Comparison of ENCODE assay signal across 17 cellular contexts in the genomic region with DNA sequence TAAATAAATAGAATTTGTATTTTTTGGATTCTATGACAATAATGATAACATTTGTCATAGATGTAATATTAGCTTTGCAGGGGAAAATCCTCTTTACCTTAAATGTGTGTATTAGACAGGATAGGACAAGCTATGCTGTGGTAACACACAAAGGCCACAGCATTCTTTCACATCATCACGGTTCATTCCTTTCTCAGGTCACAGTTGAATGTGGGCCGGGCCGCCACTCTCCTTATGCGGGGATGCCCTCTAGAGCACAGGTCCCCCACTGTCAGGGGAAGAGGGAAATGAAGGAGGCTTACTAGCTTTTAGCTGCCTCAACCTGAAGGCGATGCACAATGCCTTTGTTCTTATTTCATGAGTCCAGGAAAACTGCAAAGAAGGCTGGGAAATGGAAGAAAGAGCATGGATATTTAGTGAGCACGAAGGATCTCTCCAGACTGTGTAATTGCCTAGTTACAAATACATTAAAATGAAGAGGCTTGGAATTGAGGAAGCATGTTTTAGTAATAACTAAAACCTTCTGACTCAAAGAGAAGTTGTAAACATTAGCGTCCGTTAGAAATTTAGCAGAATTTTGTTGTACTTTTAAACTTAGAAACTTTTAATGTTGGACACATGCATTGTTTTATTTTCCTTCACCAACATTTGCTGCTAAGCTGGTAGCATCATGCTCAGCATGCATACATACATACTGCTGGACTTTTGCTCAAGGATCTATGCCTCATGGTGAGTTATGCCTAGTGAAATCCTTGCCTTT.
DNase-seq lines count a peak whose midpoint lies in the region; ATAC-seq and TF ChIP-seq lines count a peak whose summit lies in the region.
"Had no signal": no experiment of that assay in that cellular context is flagged by ENCODE, and none has a peak within 500 bp of the region (broad histone marks: within the 10 kb centered on the region; RNA-seq: fewer than 3 reads in every experiment).

No MANE protein-coding gene starts in this region.

- H3K36me3 ChIP-seq in IMR-90 (ENCODE audit: control insufficient read depth, insufficient read depth, low read length) (no peaks in the 10 kb centered on the region), smooth muscle cell (ENCODE audit: low read depth) (no peaks in the 10 kb centered on the region)
- H3K36me3 ChIP-seq: pancreas had no signal

- no peaks in the 10 kb centered on the region for H3K9me3 Mint-ChIP-seq in mesothelial cell of epicardium
- H3K9me3 Mint-ChIP-seq: activated CD4-positive, alpha-beta memory T cell treated with anti-CD3 and anti-CD28 coated beads, Interleukin-2, amount 10 ng/mL, durations not matched to agents 7 days and 5 days had no signal

- no TSS peak for BruUV-seq in IMR-90 (replicated peaks; lab: Mats Ljungman, UMichigan)

- 0 out of 2 replicates have a peak, but pooled peaks have one; percentile 2 for TF ChIP-seq RAD21 in IMR-90 (IDR thresholded peaks at IDR 0.05; ENCODE audit: low read length)

- no peak overlapping the region for H3K14ac ChIP-seq in IMR-90 (replicated peaks; ENCODE audit: low read depth, low read length)

- H2BK15ac ChIP-seq in IMR-90 (ENCODE audit: low read depth, low read length) = peak overlapping the region; percentile 16; the same call in 1 of the 3 replicates

- H3K4ac ChIP-seq in IMR-90 (ENCODE audit: low read depth, low read length) = peak overlapping the region; percentile 4; the same call in 1 of the 2 replicates

- peak overlapping the region; percentile 73; the same call in 1 of the 2 replicates for H3K27ac ChIP-seq in IMR-90 (ENCODE audit: insufficient read depth, low read length)
- H3K27ac ChIP-seq in smooth muscle cell (ENCODE audit: low read depth) = no peak overlapping the region
- H3K27ac ChIP-seq: pancreas, SK-N-MC had no signal

- peaks cover 6% of the 10 kb centered on the region for H3K4me1 Mint-ChIP-seq in mesothelial cell of epicardium
- H3K4me1 Mint-ChIP-seq: activated CD4-positive, alpha-beta memory T cell treated with anti-CD3 and anti-CD28 coated beads, Interleukin-2, amount 10 ng/mL, durations not matched to agents 7 days and 5 days had no signal

- peaks cover 3% of the 10 kb centered on the region; the same call in 1 of the 2 replicates for H3K9me1 ChIP-seq in IMR-90 (ENCODE audit: insufficient read depth, low read length)

- CTCF ChIA-PET in IMR-90 (lab: Yijun Ruan, JAX) = interaction anchor here (0.9 kb wide), 1 partner anchor 13 kb away, joined by 3 read pairs; no protein-coding TSS in a partner anchor

- H2AK9ac ChIP-seq in IMR-90 (replicated peaks; ENCODE audit: low read depth, low read length, poor library complexity) = no peak overlapping the region

- no peak for DNase-seq in GM12864 (ENCODE audit: low read depth)
- DNase-seq in IMR-90 = peak; percentile 30
- peak; percentile 18 for DNase-seq in choroid plexus epithelial cell (ENCODE audit: low read depth)
- no peak for DNase-seq in smooth muscle cell (lab: John Stamatoyannopoulos, UW; ENCODE audit: unreplicated experiment)
- no peak for DNase-seq in mesothelial cell of epicardium (ENCODE audit: low spot score in 2 of 2, unreplicated experiment in 2 of 2)
- DNase-seq in HK-2 (ENCODE audit: unreplicated experiment) = no peak
- DNase-seq in retina = no peak
- DNase-seq: activated CD4-positive, alpha-beta memory T cell treated with anti-CD3 and anti-CD28 coated beads, Interleukin-2, amount 10 ng/mL, durations not matched to agents 7 days and 5 days; amygdala; hippocampal formation; left cardiac atrium; NCI-H1092; NCI-H2171; pancreas; stimulated activated naive CD4-positive, alpha-beta T cell treated with Interleukin-2 at 50 U/mL for 16 hours had no signal

- no peak overlapping the region for H3K4me3 Mint-ChIP-seq in mesothelial cell of epicardium
- H3K4me3 Mint-ChIP-seq: activated CD4-positive, alpha-beta memory T cell treated with anti-CD3 and anti-CD28 coated beads, Interleukin-2, amount 10 ng/mL, durations not matched to agents 7 days and 5 days had no signal

- H3K79me2 ChIP-seq in smooth muscle cell (ENCODE audit: low read depth) = no peaks in the 10 kb centered on the region

- H4K5ac ChIP-seq in IMR-90 (ENCODE audit: low read depth, low read length) = peak overlapping the region; percentile 20; the same call in 1 of the 2 replicates

- 83% methylated on average over 1 of the region's 8 CpGs; no CpG with 5 or more reads in 1 of the 2 experiments for WGBS in IMR-90 (ENCODE audit: extremely low coverage in 2 of 2, insufficient read length in 1 of 2), 2 experiments
- whole genome bisulfite sequencing in smooth muscle cell (ENCODE audit: low lambda C conversion rate) = 61% methylated on average over 8 of the region's 8 CpGs

- no peaks in the 10 kb centered on the region for H3F3A ChIP-seq in smooth muscle cell (ENCODE audit: low read depth)

- in situ Hi-C loops in IMR-90 (cut with MboI; ENCODE audit: low sequenced_read_pairs) = no loop called here

- H3K36me3 Mint-ChIP-seq in mesothelial cell of epicardium = no peaks in the 10 kb centered on the region

- no peak for TF ChIP-seq POLR2A in IMR-90 (IDR thresholded peaks at IDR 0.05; ENCODE audit: low read depth, low read length)

- no peak overlapping the region for H3K4me3 ChIP-seq in GM12864 (ENCODE audit: low read depth, low read length)
- no peak overlapping the region for H3K4me3 ChIP-seq in IMR-90 (ENCODE audit: insufficient read depth, low read depth, low read length)
- no peak overlapping the region for H3K4me3 ChIP-seq in choroid plexus epithelial cell (ENCODE audit: low read depth, low read length)
- no peak overlapping the region for H3K4me3 ChIP-seq in smooth muscle cell
- H3K4me3 ChIP-seq: pancreas, SK-N-MC, skin epidermis had no signal

- no peak overlapping the region for H3K27ac Mint-ChIP-seq in mesothelial cell of epicardium
- H3K27ac Mint-ChIP-seq: activated CD4-positive, alpha-beta memory T cell treated with anti-CD3 and anti-CD28 coated beads, Interleukin-2, amount 10 ng/mL, durations not matched to agents 7 days and 5 days had no signal

- H2BK5ac ChIP-seq in IMR-90 (ENCODE audit: low read depth, low read length, poor library complexity, severe bottlenecking) = no peak overlapping the region

- peak overlapping the region; percentile 42 for H3K18ac ChIP-seq in IMR-90 (ENCODE audit: low read depth, low read length)

- POLR2A ChIA-PET in IMR-90 (lab: Charles Lee; ENCODE audit: unreplicated experiment) = interaction anchor here (0.5 to 0.6 kb wide), 2 partner anchors 38 to 330 kb away, joined by 3 to 5 read pairs; no protein-coding TSS in a partner anchor

- TF ChIP-seq CTCF in GM12864 (IDR thresholded peaks at IDR 0.05; ENCODE audit: low read depth, low read length, missing control alignments) = peak; percentile 29
- TF ChIP-seq CTCF in IMR-90 (conservative IDR thresholded peaks at IDR 0.05; ENCODE audit: low read depth, low read length) = no peak
- no peak for TF ChIP-seq CTCF in choroid plexus epithelial cell (conservative IDR thresholded peaks at IDR 0.05; ENCODE audit: low read depth, low read length)
- no peak for TF ChIP-seq CTCF in smooth muscle cell (IDR thresholded peaks at IDR 0.05; ENCODE audit: borderline replicate concordance, insufficient read depth, poor library complexity, severe bottlenecking)
- no peak for TF ChIP-seq CTCF in mesothelial cell of epicardium (IDR thresholded peaks at IDR 0.05; ENCODE audit: unreplicated experiment)

- no peak overlapping the region for H3K9ac ChIP-seq in IMR-90 (ENCODE audit: low read depth, low read length)
- H3K9ac ChIP-seq in smooth muscle cell (ENCODE audit: low read depth) = no peak overlapping the region

- H3K9me3 ChIP-seq in IMR-90 (ENCODE audit: control insufficient read depth, insufficient read depth, low read length) (no peaks in the 10 kb centered on the region), smooth muscle cell (replicated peaks; ENCODE audit: low read depth) (no peaks in the 10 kb centered on the region)
- H3K9me3 ChIP-seq: pancreas had no signal

- H2BK120ac ChIP-seq in IMR-90 (ENCODE audit: low read depth, low read length) = peak overlapping the region; percentile 42

- dilution Hi-C loops in IMR-90 (cut with HindIII; ENCODE audit: low sequenced_read_pairs, unreplicated experiment) = no loop called here

- ATAC-seq in IMR-90 (ENCODE audit: low read depth) = peak; percentile 82
- ATAC-seq: left cardiac atrium had no signal

- H3K23ac ChIP-seq in IMR-90 (ENCODE audit: low read depth, low read length) = no peak overlapping the region

- H3K56ac ChIP-seq in IMR-90 (ENCODE audit: extremely low read depth, insufficient read depth, low read length) = no peak overlapping the region

- peak overlapping the region; percentile 46 for H3K4me2 ChIP-seq in IMR-90 (ENCODE audit: low read depth, low read length)
- peak overlapping the region; percentile 17 for H3K4me2 ChIP-seq in smooth muscle cell

- H3K4me1 ChIP-seq in IMR-90 (ENCODE audit: control insufficient read depth, insufficient read depth, low read length) = peaks cover 6% of the 10 kb centered on the region
- H3K4me1 ChIP-seq in smooth muscle cell (ENCODE audit: low read depth) = no peaks in the 10 kb centered on the region
- H3K4me1 ChIP-seq: pancreas had no signal

- H4K20me1 ChIP-seq in IMR-90 (ENCODE audit: insufficient read depth, low read length) (no peaks in the 10 kb centered on the region), smooth muscle cell (ENCODE audit: low read depth) (no peaks in the 10 kb centered on the region)

- peaks cover 10% of the 10 kb centered on the region for H3K27me3 Mint-ChIP-seq in mesothelial cell of epicardium (ENCODE audit: low read depth)

- no peaks in the 10 kb centered on the region for H3K79me1 ChIP-seq in IMR-90 (ENCODE audit: low read depth in 1 of 2, low read length in 2 of 2)

- H2AK5ac ChIP-seq in IMR-90 (ENCODE audit: low read depth, low read length) = no peak overlapping the region

- intact Hi-C loops in IMR-90 (cut with micrococcal nuclease) = no loop called here

- H2BK20ac ChIP-seq in IMR-90 (ENCODE audit: low read depth, low read length) = no peak overlapping the region; the same call in 1 of the 2 replicates

- H4K8ac ChIP-seq in IMR-90 (ENCODE audit: low read depth in 2 of 2, low read length in 2 of 2) = no peak overlapping the region; a peak in 1 of 4 replicates

- H2AFZ ChIP-seq in IMR-90 (replicated peaks; ENCODE audit: low read length, poor library complexity) = no peak overlapping the region
- no peak overlapping the region for H2AFZ ChIP-seq in smooth muscle cell (ENCODE audit: low read depth)

- H3K27me3 ChIP-seq in IMR-90 (ENCODE audit: control insufficient read depth, insufficient read depth, low read length) (peaks cover 2% of the 10 kb centered on the region), smooth muscle cell (ENCODE audit: low read depth) (no peaks in the 10 kb centered on the region)
- H3K27me3 ChIP-seq: pancreas had no signal

- H4K91ac ChIP-seq in IMR-90 (ENCODE audit: insufficient read depth, low read depth, low read length) = no peak overlapping the region

TF ChIP-seq in IMR-90, 13 proteins besides CTCF, POLR2A, EP300 and RAD21 (continues in another document):
- TF ChIP-seq, protein P1, sequence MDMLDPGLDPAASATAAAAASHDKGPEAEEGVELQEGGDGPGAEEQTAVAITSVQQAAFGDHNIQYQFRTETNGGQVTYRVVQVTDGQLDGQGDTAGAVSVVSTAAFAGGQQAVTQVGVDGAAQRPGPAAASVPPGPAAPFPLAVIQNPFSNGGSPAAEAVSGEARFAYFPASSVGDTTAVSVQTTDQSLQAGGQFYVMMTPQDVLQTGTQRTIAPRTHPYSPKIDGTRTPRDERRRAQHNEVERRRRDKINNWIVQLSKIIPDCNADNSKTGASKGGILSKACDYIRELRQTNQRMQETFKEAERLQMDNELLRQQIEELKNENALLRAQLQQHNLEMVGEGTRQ (IDR thresholded peaks at IDR 0.05; ENCODE audit: low read depth, low read length) = no peak

Comparison
In these comparisons a context has a peak if more than half of its experiments do, and no peak if none do; other contexts are left out.
1. DNase-seq: peak in IMR-90 (single experiment) and choroid plexus epithelial cell (single experiment); none in GM12864 (single experiment), smooth muscle cell (single experiment), mesothelial cell of epicardium (0 of 2), HK-2 (single experiment) and retina (single experiment).